In the genomic region with DNA sequence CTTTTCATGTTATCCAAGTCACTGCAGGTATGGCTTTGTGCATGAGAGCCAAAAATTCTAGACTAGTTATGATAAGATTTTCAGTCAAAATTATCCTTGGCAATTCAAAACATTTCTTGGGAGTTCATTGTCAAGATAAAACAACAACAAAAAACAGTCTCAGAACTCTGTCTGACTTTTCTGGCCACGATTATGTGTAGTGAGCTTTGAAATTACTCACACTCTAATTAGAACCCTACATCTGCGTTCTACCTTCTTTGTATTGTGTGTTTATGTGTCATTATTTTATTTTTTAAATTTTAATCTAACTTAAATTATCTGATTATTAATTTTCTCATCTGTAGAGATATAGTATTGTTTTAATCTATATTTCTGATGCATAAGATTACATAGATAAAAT, we compare ENCODE assay signal across 17 cellular contexts.
DNase-seq lines count a peak whose midpoint lies in the region; ATAC-seq and TF ChIP-seq lines count a peak whose summit lies in the region.
"Had no signal": no experiment of that assay in that cellular context is flagged by ENCODE, and none has a peak within 500 bp of the region (broad histone marks: within the 10 kb centered on the region; RNA-seq: fewer than 3 reads in every experiment).

No MANE protein-coding gene starts in this region.

- no peak for TF ChIP-seq CTCF in cardiac muscle cell (IDR thresholded peaks at IDR 0.05; ENCODE audit: low read depth, low read length)
- TF ChIP-seq CTCF in heart left ventricle (IDR thresholded peaks at IDR 0.05): no peak

- WGBS in right cardiac atrium: 43% methylated on average over 2 of the region's 2 CpGs
- 29 to 48% (median 35%) methylated on average over 2 of the region's 2 CpGs for WGBS in heart left ventricle, 4 donors

- H3K36me3 ChIP-seq in cardiac muscle cell (no peaks in the 10 kb centered on the region), heart left ventricle (no peaks in the 10 kb centered on the region)
- H3K36me3 ChIP-seq: BLaER1 treated with 17β-estradiol and CSF1 and Interleukin-3, amounts not matched to agents 10 nM and 100 nM had no signal

- ATAC-seq in Right ventricle myocardium inferior: peak; percentile 48
- no peak for ATAC-seq in right cardiac atrium
- no peak for ATAC-seq in left cardiac atrium
- ATAC-seq in left ventricle myocardium superior: peak; percentile 57
- no peak for ATAC-seq in heart left ventricle
- ATAC-seq: A549; CD8-positive, alpha-beta T cell had no signal

- no peak overlapping the region for H3K4me3 ChIP-seq in right cardiac atrium (ENCODE audit: low read length)
- no peak overlapping the region for H3K4me3 ChIP-seq in cardiac muscle cell
- H3K4me3 ChIP-seq in heart left ventricle: no peak overlapping the region
- H3K4me3 ChIP-seq: A549; BLaER1 treated with 17β-estradiol and CSF1 and Interleukin-3, amounts not matched to agents 10 nM and 100 nM had no signal

- H3K9me3 ChIP-seq in right cardiac atrium (ENCODE audit: control insufficient read depth, low read length) (no peaks in the 10 kb centered on the region), cardiac muscle cell (ENCODE audit: low read depth) (no peaks in the 10 kb centered on the region), heart left ventricle (peaks cover 0 to 15% (median 0%) of the 10 kb centered on the region in 12 donors)
- H3K9me3 ChIP-seq: A549; BLaER1 treated with 17β-estradiol and CSF1 and Interleukin-3, amounts not matched to agents 10 nM and 100 nM; Caco-2 had no signal

- H3K27ac ChIP-seq in right cardiac atrium (ENCODE audit: low read length) (no peak overlapping the region), cardiac muscle cell (peak overlapping the region; percentile 29), heart left ventricle (peak overlapping the region in 4 of 12 donors; percentile 16 to 69 (median 26))
- H3K27ac ChIP-seq: 22Rv1; A549; BLaER1 treated with 17β-estradiol and CSF1 and Interleukin-3, amounts not matched to agents 10 nM and 100 nM; C4-2B had no signal

- intact Hi-C loops in Right ventricle myocardium inferior (cut with DNase I) (no loop called here), right cardiac atrium (cut with DNase I) (no loop called here), left cardiac atrium (cut with DNase I) (no loop called here), left ventricle myocardium superior (cut with micrococcal nuclease) (no loop called here), heart left ventricle (cut with DNase I) (no loop called here)

- H3K27me3 ChIP-seq in right cardiac atrium (ENCODE audit: control insufficient read depth, insufficient read depth): no peaks in the 10 kb centered on the region
- H3K27me3 ChIP-seq in cardiac muscle cell: no peaks in the 10 kb centered on the region
- H3K27me3 ChIP-seq in heart left ventricle: no peaks in the 10 kb centered on the region
- H3K27me3 ChIP-seq: BLaER1 treated with 17β-estradiol and CSF1 and Interleukin-3, amounts not matched to agents 10 nM and 100 nM had no signal

- TF ChIP-seq POLR2A in heart left ventricle (IDR thresholded peaks at IDR 0.05): no peak

- H3K4me1 ChIP-seq in right cardiac atrium (ENCODE audit: control insufficient read depth, insufficient read depth, low read length) (no peaks in the 10 kb centered on the region), cardiac muscle cell (ENCODE audit: low read depth) (peaks cover 17% of the 10 kb centered on the region), heart left ventricle (no peaks in the 10 kb centered on the region)
- H3K4me1 ChIP-seq: A549; BLaER1 treated with 17β-estradiol and CSF1 and Interleukin-3, amounts not matched to agents 10 nM and 100 nM; Caco-2 had no signal

- DNase-seq in Right ventricle myocardium inferior (ENCODE audit: missing footprints) (no peak), right cardiac atrium (no peak), cardiac muscle cell (ENCODE audit: low read depth in 1 of 2, low spot score in 1 of 2) (no peak), left cardiac atrium (no peak), left ventricle myocardium superior (no peak), heart left ventricle (no peak)
- DNase-seq: AML-193; Caco-2; Calu3; CD4-positive, alpha-beta T cell; CD8-positive, alpha-beta T cell; DMS79 treated with DMSO at 0.1 percent for 48 hours; GF-D8 had no signal

Comparison
In these comparisons a context has a peak if more than half of its experiments do, and no peak if none do; other contexts are left out.
1. ATAC-seq: peak in Right ventricle myocardium inferior (single experiment) and left ventricle myocardium superior (single experiment); none in right cardiac atrium (0 of 2), left cardiac atrium (0 of 2) and heart left ventricle (0 of 4).